Comparison of ENCODE assay signal across 7 cellular contexts in the genomic region with DNA sequence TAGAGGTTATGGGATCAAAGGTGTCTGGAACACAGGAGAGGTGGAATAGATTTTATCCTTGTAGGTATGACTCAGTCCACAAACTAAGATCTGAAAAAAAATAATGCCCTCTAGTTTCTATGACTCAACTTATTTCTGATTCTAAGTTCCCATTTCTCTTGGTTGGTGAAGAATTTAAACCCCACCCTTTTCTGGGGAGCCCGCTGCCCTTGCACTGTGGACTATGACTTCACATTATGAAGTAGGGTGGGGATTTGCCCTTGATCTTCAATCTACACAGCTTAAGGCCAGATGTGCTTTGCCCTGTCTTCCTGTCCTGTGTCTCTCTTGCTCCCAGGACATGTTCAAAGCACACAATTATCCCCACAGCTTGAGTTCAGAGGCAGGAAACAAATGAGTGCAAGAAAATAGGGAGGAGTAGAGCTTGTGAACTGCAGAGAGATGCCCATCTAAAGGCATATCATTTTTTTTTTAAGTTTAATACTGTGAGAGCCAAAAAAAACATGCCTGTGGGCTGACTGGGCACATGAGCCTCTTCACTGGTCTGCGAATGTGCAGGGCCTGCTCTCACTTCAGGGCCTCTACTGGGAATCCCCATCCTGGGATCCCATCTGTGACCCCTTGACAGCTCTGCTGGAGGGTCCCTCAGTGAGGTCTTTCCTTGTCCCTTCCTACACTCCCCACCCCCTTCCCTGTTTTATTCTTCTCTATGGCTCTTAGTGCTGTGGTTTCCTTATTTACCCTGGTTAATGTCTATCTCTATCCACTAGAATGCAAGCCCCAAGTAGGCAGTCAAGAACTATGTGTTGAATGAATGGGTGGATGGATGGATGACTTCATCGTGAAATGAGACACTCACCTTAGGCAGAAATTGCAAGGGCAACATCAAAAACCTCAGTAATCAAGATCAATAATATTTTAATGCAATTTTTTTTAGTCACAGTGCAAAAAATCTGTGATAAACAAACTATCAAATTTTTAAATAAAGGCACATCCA.
DNase-seq lines count a peak whose midpoint lies in the region; ATAC-seq and TF ChIP-seq lines count a peak whose summit lies in the region.

No MANE protein-coding gene starts in this region.

- H3K27me3 ChIP-seq in suprapubic skin: no peaks in the 10 kb centered on the region

- peak overlapping the region; percentile 37 for H3K27ac ChIP-seq in suprapubic skin

- H3K9me3 ChIP-seq in suprapubic skin: no peaks in the 10 kb centered on the region

- 65% methylated on average over 3 of the region's 3 CpGs for WGBS in suprapubic skin

- H3K36me3 ChIP-seq in suprapubic skin: no peaks in the 10 kb centered on the region

- TF ChIP-seq CTCF in fibroblast of mammary gland (conservative IDR thresholded peaks at IDR 0.05; ENCODE audit: control insufficient read depth, insufficient read depth, low read depth, low read length) (no peak), suprapubic skin (IDR thresholded peaks at IDR 0.05) (no peak)

- ATAC-seq in GM18873 (IDR thresholded peaks at IDR 0.05; ENCODE audit: low FRiP score, unreplicated experiment) (peak; percentile 37), HG03280 (IDR thresholded peaks at IDR 0.05; ENCODE audit: unreplicated experiment) (peak; percentile 41)

- DNase-seq in T1000 (lab: John Stamatoyannopoulos, UW) (peak; percentile 58), fibroblast of mammary gland (ENCODE audit: low read depth) (peak; percentile 90), suprapubic skin (ENCODE audit: low spot score in 2 of 2) (no peak), middle frontal gyrus (ENCODE audit: extremely low spot score, low spot score) (no peak), NCI-H2107 (lab: John Stamatoyannopoulos, UW) (no peak)

- TF ChIP-seq EP300 in suprapubic skin (IDR thresholded peaks at IDR 0.05): no peak

- TF ChIP-seq POLR2A in suprapubic skin (IDR thresholded peaks at IDR 0.05): no peak

- H3K4me3 ChIP-seq in fibroblast of mammary gland (ENCODE audit: control insufficient read depth, low read depth, low read length) (no peak overlapping the region), suprapubic skin (no peak overlapping the region)

- H3K4me1 ChIP-seq in suprapubic skin: peaks cover 26% of the 10 kb centered on the region

Comparison
In these comparisons a context has a peak if more than half of its experiments do, and no peak if none do; other contexts are left out.
1. DNase-seq: peak in T1000 (single experiment) and fibroblast of mammary gland (single experiment); none in suprapubic skin (0 of 2), middle frontal gyrus (single experiment) and NCI-H2107 (single experiment).